In the genomic region with DNA sequence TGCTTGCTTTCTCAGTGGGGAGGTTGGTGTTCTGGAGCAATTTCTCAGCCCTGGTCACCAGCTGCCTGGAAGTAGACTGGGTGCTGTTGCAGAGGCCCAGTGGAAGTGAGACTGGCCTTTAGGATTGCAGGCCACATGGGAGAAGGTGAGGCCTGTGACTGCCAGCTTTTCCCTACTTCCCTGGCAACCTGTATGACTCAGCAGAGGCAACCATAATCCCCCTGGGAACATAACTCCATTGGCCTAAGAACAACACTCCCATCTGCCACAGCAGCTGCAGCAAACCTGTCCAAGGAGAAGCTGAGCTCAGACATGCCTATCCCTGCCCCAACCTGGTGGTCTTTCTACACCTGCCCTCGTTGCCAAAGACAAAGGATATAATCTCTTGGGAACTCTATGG, we compare ENCODE assay signal across 25 cellular contexts.
DNase-seq lines count a peak whose midpoint lies in the region; ATAC-seq and TF ChIP-seq lines count a peak whose summit lies in the region.
"Had no signal": no experiment of that assay in that cellular context is flagged by ENCODE, and none has a peak within 500 bp of the region (broad histone marks: within the 10 kb centered on the region; RNA-seq: fewer than 3 reads in every experiment).

No MANE protein-coding gene starts in this region.

- H3K4me3 ChIP-seq in breast epithelium (no peak overlapping the region), mammary epithelial cell (replicated peaks in 1 of 3; ENCODE audit: insufficient read depth in 1 of 3, low read depth in 2 of 3, low read length in 3 of 3) (no peak overlapping the region), colonic mucosa (no peak overlapping the region)
- H3K4me3 ChIP-seq: BLaER1 treated with 17β-estradiol and CSF1 and Interleukin-3, amounts not matched to agents 10 nM and 100 nM; esophagus muscularis mucosa; gastrocnemius medialis; ovary; smooth muscle cell; upper lobe of right lung had no signal

- H3K36me3 ChIP-seq in breast epithelium = no peaks in the 10 kb centered on the region
- no peaks in the 10 kb centered on the region for H3K36me3 ChIP-seq in mammary epithelial cell (ENCODE audit: insufficient read depth, low read length)
- H3K36me3 ChIP-seq in colonic mucosa = no peaks in the 10 kb centered on the region
- H3K36me3 ChIP-seq: BLaER1 treated with 17β-estradiol and CSF1 and Interleukin-3, amounts not matched to agents 10 nM and 100 nM; esophagus muscularis mucosa; gastrocnemius medialis; ovary; upper lobe of right lung had no signal

- H3K4me1 ChIP-seq in breast epithelium = no peaks in the 10 kb centered on the region
- no peaks in the 10 kb centered on the region for H3K4me1 ChIP-seq in mammary epithelial cell (ENCODE audit: insufficient read depth, low read length)
- H3K4me1 ChIP-seq in colonic mucosa = no peaks in the 10 kb centered on the region
- H3K4me1 ChIP-seq: esophagus muscularis mucosa, gastrocnemius medialis, upper lobe of right lung had no signal

- CTCF ChIA-PET in MCF 10A (lab: Yijun Ruan, JAX) = no interaction called here
- CTCF ChIA-PET in mammary epithelial cell (lab: Charles Lee; ENCODE audit: low non-redundant PET) = no interaction called here
- CTCF ChIA-PET in activated CD8-positive, alpha-beta T cell treated with anti-CD3 and anti-CD28 coated beads for 36 hours (lab: Charles Lee) = no interaction called here

- 0% methylated on average over 1 of the region's 1 CpG for WGBS in mammary epithelial cell (ENCODE audit: low coverage, missing lambda C conversion rate)

- peaks cover 0 to 21% of the 10 kb centered on the region in 2 donors for H3K9me3 ChIP-seq in breast epithelium
- H3K9me3 ChIP-seq in mammary epithelial cell (replicated peaks; ENCODE audit: insufficient read depth, low read length) = no peaks in the 10 kb centered on the region
- no peaks in the 10 kb centered on the region for H3K9me3 ChIP-seq in colonic mucosa
- H3K9me3 ChIP-seq: gastrocnemius medialis, ovary had no signal

- dilution Hi-C loops in mammary epithelial cell (cut with HindIII; ENCODE audit: low sequenced_read_pairs) = no loop called here

- no peaks in the 10 kb centered on the region for H3K27me3 Mint-ChIP-seq in MCF 10A (ENCODE audit: insufficient read depth, unreplicated experiment)
- no peaks in the 10 kb centered on the region for H3K27me3 Mint-ChIP-seq in activated CD8-positive, alpha-beta T cell treated with anti-CD3 and anti-CD28 coated beads for 36 hours
- H3K27me3 Mint-ChIP-seq: effector memory CD8-positive, alpha-beta T cell had no signal

- no peak overlapping the region for H3K4me2 ChIP-seq in mammary epithelial cell (ENCODE audit: insufficient read depth, low read depth, low read length)
- H3K4me2 ChIP-seq: BLaER1 treated with 17β-estradiol and CSF1 and Interleukin-3, amounts not matched to agents 10 nM and 100 nM; smooth muscle cell had no signal

- POLR2A ChIA-PET in MCF 10A (lab: Yijun Ruan, JAX) = no interaction called here
- POLR2A ChIA-PET in activated CD8-positive, alpha-beta T cell treated with anti-CD3 and anti-CD28 coated beads for 36 hours (lab: Charles Lee) = no interaction called here

- in situ Hi-C loops in mammary epithelial cell (cut with MboI; ENCODE audit: low sequenced_read_pairs in 2 of 2) = no loop called here

- DNase-seq in MCF 10A (ENCODE audit: unreplicated experiment) (peak; percentile 38), breast epithelium (ENCODE audit: low spot score in 2 of 2) (no peak), NCI-H2171 (lab: John Stamatoyannopoulos, UW) (peak; percentile 94), mammary epithelial cell (no peak), colonic mucosa (no peak), mucosa of gallbladder (ENCODE audit: low spot score) (no peak)
- DNase-seq in activated CD8-positive, alpha-beta T cell treated with anti-CD3 and anti-CD28 coated beads for 36 hours = no peak
- DNase-seq: ACHN; activated T-cell treated with anti-CD3 and anti-CD28 coated beads, Interleukin-2, amount 50 U/mL, for 4 hours; effector memory CD8-positive, alpha-beta T cell; gastrocnemius medialis; NCI-H1048; NCI-H2081; ovary; PC-3; retina; SIG-M5; stimulated activated CD4-positive, alpha-beta T cell treated with anti-CD3 and anti-CD28 coated beads, Interleukin-2, amount 100 ng/mL, for 24 hours; T-helper 1 cell; upper lobe of right lung had no signal

- no peaks in the 10 kb centered on the region for H3K4me1 Mint-ChIP-seq in MCF 10A (ENCODE audit: insufficient read depth, unreplicated experiment)
- H3K4me1 Mint-ChIP-seq in activated CD8-positive, alpha-beta T cell treated with anti-CD3 and anti-CD28 coated beads for 36 hours (ENCODE audit: low read depth) = no peaks in the 10 kb centered on the region
- H3K4me1 Mint-ChIP-seq: nephron had no signal

- H3K27me3 ChIP-seq in breast epithelium = no peaks in the 10 kb centered on the region
- H3K27me3 ChIP-seq in mammary epithelial cell (ENCODE audit: insufficient read depth, low read length) = no peaks in the 10 kb centered on the region
- no peaks in the 10 kb centered on the region for H3K27me3 ChIP-seq in colonic mucosa
- H3K27me3 ChIP-seq: BLaER1 treated with 17β-estradiol and CSF1 and Interleukin-3, amounts not matched to agents 10 nM and 100 nM; esophagus muscularis mucosa; gastrocnemius medialis; ovary; upper lobe of right lung had no signal

- no peak overlapping the region for H3K4me3 Mint-ChIP-seq in MCF 10A (ENCODE audit: unreplicated experiment)
- H3K4me3 Mint-ChIP-seq in activated CD8-positive, alpha-beta T cell treated with anti-CD3 and anti-CD28 coated beads for 36 hours = no peak overlapping the region
- H3K4me3 Mint-ChIP-seq: activated T-cell treated with anti-CD3 and anti-CD28 coated beads, Interleukin-2, amount 50 U/mL, for 4 hours; effector memory CD8-positive, alpha-beta T cell; nephron had no signal

- TF ChIP-seq CTCF in MCF 10A (IDR thresholded peaks at IDR 0.05; ENCODE audit: unreplicated experiment) = no peak
- TF ChIP-seq CTCF in breast epithelium (IDR thresholded peaks at IDR 0.05) = no peak
- no peak for TF ChIP-seq CTCF in mammary epithelial cell (conservative IDR thresholded peaks at IDR 0.05 in 1 of 2, IDR thresholded peaks at IDR 0.05 in 1 of 2; ENCODE audit: extremely low read depth in 1 of 2, insufficient read depth in 1 of 2, low read depth in 1 of 2, low read length in 2 of 2)
- no peak for TF ChIP-seq CTCF in colonic mucosa (IDR thresholded peaks at IDR 0.05)
- TF ChIP-seq CTCF in activated CD8-positive, alpha-beta T cell treated with anti-CD3 and anti-CD28 coated beads for 36 hours (IDR thresholded peaks at IDR 0.05) = no peak

- H3K27ac Mint-ChIP-seq in MCF 10A (ENCODE audit: low read depth, unreplicated experiment) = no peak overlapping the region
- H3K27ac Mint-ChIP-seq in activated CD8-positive, alpha-beta T cell treated with anti-CD3 and anti-CD28 coated beads for 36 hours = no peak overlapping the region
- H3K27ac Mint-ChIP-seq: effector memory CD8-positive, alpha-beta T cell; nephron had no signal

- H2AFZ ChIP-seq in mammary epithelial cell (ENCODE audit: low read depth, low read length) = peak overlapping the region; percentile 15

- ATAC-seq in HG03280 (IDR thresholded peaks at IDR 0.05; ENCODE audit: unreplicated experiment) = no peak
- ATAC-seq in activated CD8-positive, alpha-beta T cell treated with anti-CD3 and anti-CD28 coated beads for 36 hours = no peak
- ATAC-seq: activated T-cell treated with anti-CD3 and anti-CD28 coated beads, Interleukin-2, amount 50 U/mL, for 4 hours; effector memory CD8-positive, alpha-beta T cell; gastrocnemius medialis; PC-3; upper lobe of right lung had no signal

- no peaks in the 10 kb centered on the region for H3K36me3 Mint-ChIP-seq in MCF 10A (ENCODE audit: insufficient read depth, unreplicated experiment)
- no peaks in the 10 kb centered on the region for H3K36me3 Mint-ChIP-seq in activated CD8-positive, alpha-beta T cell treated with anti-CD3 and anti-CD28 coated beads for 36 hours (ENCODE audit: low read depth)

- H3K27ac ChIP-seq in breast epithelium (no peak overlapping the region), mammary epithelial cell (ENCODE audit: insufficient read depth, low read depth, low read length) (no peak overlapping the region), colonic mucosa (no peak overlapping the region)
- H3K27ac ChIP-seq: BLaER1 treated with 17β-estradiol and CSF1 and Interleukin-3, amounts not matched to agents 10 nM and 100 nM; esophagus muscularis mucosa; gastrocnemius medialis; ovary; upper lobe of right lung had no signal

- no peak for TF ChIP-seq POLR2A in breast epithelium (IDR thresholded peaks at IDR 0.05)

- BruUV-seq in MCF 10A (replicated peaks; lab: Mats Ljungman, UMichigan) (no TSS peak), mammary epithelial cell (replicated peaks; lab: Mats Ljungman, UMichigan) (no TSS peak)

- intact Hi-C loops in MCF 10A (cut with micrococcal nuclease) (no loop called here), breast epithelium (cut with DNase I; ENCODE audit: low total_unique reads) (no loop called here), mammary epithelial cell (cut with micrococcal nuclease) (no loop called here), colonic mucosa (cut with DNase I) (no loop called here)
- intact Hi-C loops in activated CD8-positive, alpha-beta T cell treated with anti-CD3 and anti-CD28 coated beads for 36 hours (cut with micrococcal nuclease) = no loop called here

- H3K79me2 ChIP-seq in mammary epithelial cell (ENCODE audit: insufficient read depth, low read length) = no peaks in the 10 kb centered on the region

- H3K9ac ChIP-seq in mammary epithelial cell (ENCODE audit: insufficient read depth, low read length) (no peak overlapping the region), colonic mucosa (ENCODE audit: low read depth in 2 of 2, low read length in 2 of 2) (no peak overlapping the region)
- H3K9ac ChIP-seq: BLaER1 treated with 17β-estradiol and CSF1 and Interleukin-3, amounts not matched to agents 10 nM and 100 nM had no signal

- no peaks in the 10 kb centered on the region for H4K20me1 ChIP-seq in mammary epithelial cell (ENCODE audit: insufficient read depth, low read length)
- H4K20me1 ChIP-seq: BLaER1 treated with 17β-estradiol and CSF1 and Interleukin-3, amounts not matched to agents 10 nM and 100 nM had no signal

- H3K9me3 Mint-ChIP-seq in MCF 10A (ENCODE audit: unreplicated experiment) = peaks cover 26% of the 10 kb centered on the region
- H3K9me3 Mint-ChIP-seq in activated CD8-positive, alpha-beta T cell treated with anti-CD3 and anti-CD28 coated beads for 36 hours = peaks cover 6% of the 10 kb centered on the region

Comparison
In these comparisons a context has a peak if more than half of its experiments do, and no peak if none do; other contexts are left out.
1. DNase-seq: peak in MCF 10A (single experiment) and NCI-H2171 (single experiment); none in breast epithelium (0 of 2), mammary epithelial cell (single experiment), colonic mucosa (single experiment), mucosa of gallbladder (single experiment) and activated CD8-positive, alpha-beta T cell treated with anti-CD3 and anti-CD28 coated beads for 36 hours (single experiment).